In the genomic region with DNA sequence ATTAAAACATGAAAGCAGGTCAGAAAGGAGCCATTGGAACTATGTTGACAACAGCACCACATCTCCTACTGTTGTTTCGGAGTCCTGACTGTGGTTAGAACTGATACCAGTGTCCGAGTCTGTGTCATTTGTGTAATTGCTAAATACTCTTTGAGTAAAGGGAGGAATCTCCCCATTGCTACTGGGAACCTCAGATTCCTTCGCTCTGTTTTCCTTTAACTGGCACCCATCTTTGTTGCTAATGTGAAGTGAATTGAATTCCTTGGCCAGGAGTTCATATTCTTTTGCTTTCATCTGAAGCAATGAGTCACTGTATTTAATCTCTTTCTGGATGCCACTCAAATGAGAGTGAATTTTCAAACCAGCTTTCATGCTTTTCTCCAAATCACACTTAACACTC, we compare ENCODE assay signal across 1 cellular context.
TF ChIP-seq lines count a peak whose summit lies in the region.

No MANE protein-coding gene starts in this region.

TF ChIP-seq in GM23338, 12 proteins besides CTCF, POLR2A, EP300 and RAD21 (continued from another document):
- TF ChIP-seq, protein P1, sequence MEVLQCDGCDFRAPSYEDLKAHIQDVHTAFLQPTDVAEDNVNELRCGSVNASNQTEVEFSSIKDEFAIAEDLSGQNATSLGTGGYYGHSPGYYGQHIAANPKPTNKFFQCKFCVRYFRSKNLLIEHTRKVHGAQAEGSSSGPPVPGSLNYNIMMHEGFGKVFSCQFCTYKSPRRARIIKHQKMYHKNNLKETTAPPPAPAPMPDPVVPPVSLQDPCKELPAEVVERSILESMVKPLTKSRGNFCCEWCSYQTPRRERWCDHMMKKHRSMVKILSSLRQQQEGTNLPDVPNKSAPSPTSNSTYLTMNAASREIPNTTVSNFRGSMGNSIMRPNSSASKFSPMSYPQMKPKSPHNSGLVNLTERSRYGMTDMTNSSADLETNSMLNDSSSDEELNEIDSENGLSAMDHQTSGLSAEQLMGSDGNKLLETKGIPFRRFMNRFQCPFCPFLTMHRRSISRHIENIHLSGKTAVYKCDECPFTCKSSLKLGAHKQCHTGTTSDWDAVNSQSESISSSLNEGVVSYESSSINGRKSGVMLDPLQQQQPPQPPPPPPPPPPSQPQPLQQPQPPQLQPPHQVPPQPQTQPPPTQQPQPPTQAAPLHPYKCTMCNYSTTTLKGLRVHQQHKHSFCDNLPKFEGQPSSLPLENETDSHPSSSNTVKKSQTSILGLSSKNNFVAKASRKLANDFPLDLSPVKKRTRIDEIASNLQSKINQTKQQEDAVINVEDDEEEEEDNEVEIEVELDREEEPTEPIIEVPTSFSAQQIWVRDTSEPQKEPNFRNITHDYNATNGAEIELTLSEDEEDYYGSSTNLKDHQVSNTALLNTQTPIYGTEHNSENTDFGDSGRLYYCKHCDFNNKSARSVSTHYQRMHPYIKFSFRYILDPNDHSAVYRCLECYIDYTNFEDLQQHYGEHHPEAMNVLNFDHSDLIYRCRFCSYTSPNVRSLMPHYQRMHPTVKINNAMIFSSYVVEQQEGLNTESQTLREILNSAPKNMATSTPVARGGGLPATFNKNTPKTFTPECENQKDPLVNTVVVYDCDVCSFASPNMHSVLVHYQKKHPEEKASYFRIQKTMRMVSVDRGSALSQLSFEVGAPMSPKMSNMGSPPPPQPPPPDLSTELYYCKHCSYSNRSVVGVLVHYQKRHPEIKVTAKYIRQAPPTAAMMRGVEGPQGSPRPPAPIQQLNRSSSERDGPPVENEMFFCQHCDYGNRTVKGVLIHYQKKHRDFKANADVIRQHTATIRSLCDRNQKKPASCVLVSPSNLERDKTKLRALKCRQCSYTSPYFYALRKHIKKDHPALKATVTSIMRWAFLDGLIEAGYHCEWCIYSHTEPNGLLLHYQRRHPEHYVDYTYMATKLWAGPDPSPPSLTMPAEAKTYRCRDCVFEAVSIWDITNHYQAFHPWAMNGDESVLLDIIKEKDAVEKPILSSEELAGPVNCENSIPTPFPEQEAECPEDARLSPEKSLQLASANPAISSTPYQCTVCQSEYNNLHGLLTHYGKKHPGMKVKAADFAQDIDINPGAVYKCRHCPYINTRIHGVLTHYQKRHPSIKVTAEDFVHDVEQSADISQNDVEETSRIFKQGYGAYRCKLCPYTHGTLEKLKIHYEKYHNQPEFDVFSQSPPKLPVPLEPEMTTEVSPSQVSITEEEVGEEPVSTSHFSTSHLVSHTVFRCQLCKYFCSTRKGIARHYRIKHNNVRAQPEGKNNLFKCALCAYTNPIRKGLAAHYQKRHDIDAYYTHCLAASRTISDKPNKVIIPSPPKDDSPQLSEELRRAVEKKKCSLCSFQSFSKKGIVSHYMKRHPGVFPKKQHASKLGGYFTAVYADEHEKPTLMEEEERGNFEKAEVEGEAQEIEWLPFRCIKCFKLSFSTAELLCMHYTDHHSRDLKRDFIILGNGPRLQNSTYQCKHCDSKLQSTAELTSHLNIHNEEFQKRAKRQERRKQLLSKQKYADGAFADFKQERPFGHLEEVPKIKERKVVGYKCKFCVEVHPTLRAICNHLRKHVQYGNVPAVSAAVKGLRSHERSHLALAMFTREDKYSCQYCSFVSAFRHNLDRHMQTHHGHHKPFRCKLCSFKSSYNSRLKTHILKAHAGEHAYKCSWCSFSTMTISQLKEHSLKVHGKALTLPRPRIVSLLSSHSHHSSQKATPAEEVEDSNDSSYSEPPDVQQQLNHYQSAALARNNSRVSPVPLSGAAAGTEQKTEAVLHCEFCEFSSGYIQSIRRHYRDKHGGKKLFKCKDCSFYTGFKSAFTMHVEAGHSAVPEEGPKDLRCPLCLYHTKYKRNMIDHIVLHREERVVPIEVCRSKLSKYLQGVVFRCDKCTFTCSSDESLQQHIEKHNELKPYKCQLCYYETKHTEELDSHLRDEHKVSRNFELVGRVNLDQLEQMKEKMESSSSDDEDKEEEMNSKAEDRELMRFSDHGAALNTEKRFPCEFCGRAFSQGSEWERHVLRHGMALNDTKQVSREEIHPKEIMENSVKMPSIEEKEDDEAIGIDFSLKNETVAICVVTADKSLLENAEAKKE (CRISPR knock-in tag; IDR thresholded peaks at IDR 0.05), result no peak
- no peak for TF ChIP-seq ZNF331 (CRISPR knock-in tag; IDR thresholded peaks at IDR 0.05; ENCODE audit: low read depth)
- TF ChIP-seq POLR2AphosphoS5 (IDR thresholded peaks at IDR 0.05; ENCODE audit: low read depth), result no peak
- no peak for TF ChIP-seq STAT1 (IDR thresholded peaks at IDR 0.05; ENCODE audit: unreplicated experiment)
- no peak for TF ChIP-seq CREB1 (CRISPR knock-in tag; IDR thresholded peaks at IDR 0.05; ENCODE audit: low read depth)
